1 cellular context compared by ENCODE assay signal in genomic region chr16:50323335-50324011, GRCh38.
TF ChIP-seq lines count a peak whose summit lies in the region.

No MANE protein-coding gene starts in this region.

TF ChIP-seq in K562, 482 proteins besides CTCF, POLR2A, EP300 and RAD21 (continued from another document and continues in another):
- TF ChIP-seq AFF1 (IDR thresholded peaks at IDR 0.05; ENCODE audit: low read depth in 1 of 2, partially characterized antibody in 2 of 2) (no peak), FOXJ3 (CRISPR knock-in tag; IDR thresholded peaks at IDR 0.05) (no peak), CBFA2T3 (IDR thresholded peaks at IDR 0.05) (peak; percentile 70), SAP30 (IDR thresholded peaks at IDR 0.05; ENCODE audit: borderline replicate concordance, insufficient read depth, low read depth, low read length, poor library complexity, severe bottlenecking) (no peak), TAL1 (IDR thresholded peaks at IDR 0.05) (peak; percentile 48), U2AF2 (optimal IDR thresholded peaks at IDR 0.05; ENCODE audit: low read depth, low read length) (no peak), ZNF57 (CRISPR knock-in tag; IDR thresholded peaks at IDR 0.05) (no peak), GATAD2B (IDR thresholded peaks at IDR 0.05; ENCODE audit: borderline replicate concordance) (no peak), NFATC3 (IDR thresholded peaks at IDR 0.05) (no peak), MEIS2 (IDR thresholded peaks at IDR 0.05; ENCODE audit: partially characterized antibody) (peak; percentile 95), ZNF384 (IDR thresholded peaks at IDR 0.05; ENCODE audit: low read depth, low read length) (no peak), EZH2 (IDR thresholded peaks at IDR 0.05; ENCODE audit: borderline replicate concordance, low read depth, low read length) (no peak), ZNF354B (CRISPR knock-in tag; IDR thresholded peaks at IDR 0.05) (no peak), BRF1 (IDR thresholded peaks at IDR 0.05; ENCODE audit: borderline replicate concordance, extremely low read depth, insufficient read length) (no peak), KLF1 (tag; IDR thresholded peaks at IDR 0.05) (no peak), TEAD1 (CRISPR knock-in tag; IDR thresholded peaks at IDR 0.05) (no peak), CBFA2T2 (conservative IDR thresholded peaks at IDR 0.05) (peak; percentile 40; the same call in 1 of the 2 replicates), TSHZ1 (CRISPR knock-in tag; IDR thresholded peaks at IDR 0.05) (no peak), RNF2 (IDR thresholded peaks at IDR 0.05) (no peak), POLR2G (IDR thresholded peaks at IDR 0.05; ENCODE audit: low read depth, low read length) (no peak), SIN3A (IDR thresholded peaks at IDR 0.05; ENCODE audit: borderline replicate concordance in 2 of 2, control insufficient read depth in 1 of 2, low read depth in 2 of 2, low read length in 2 of 2) (no peak), CHCHD3 (CRISPR knock-in tag; IDR thresholded peaks at IDR 0.05) (no peak), NR2C2 (CRISPR knock-in tag; IDR thresholded peaks at IDR 0.05) (no peak), NR2C2 (tag; IDR thresholded peaks at IDR 0.05) (no peak), SNRNP70 (optimal IDR thresholded peaks at IDR 0.05; ENCODE audit: low read depth, low read length) (no peak), ZNF561 (CRISPR knock-in tag; conservative IDR thresholded peaks at IDR 0.05) (no peak), FOXA1 (IDR thresholded peaks at IDR 0.05; ENCODE audit: borderline replicate concordance) (no peak), TARDBP (IDR thresholded peaks at IDR 0.05) (no peak), KAT8 (IDR thresholded peaks at IDR 0.05; ENCODE audit: low read depth) (no peak), HDAC2 (IDR thresholded peaks at IDR 0.05) (peak; percentile 25; the same call in 1 of the 2 replicates), E2F4 (CRISPR knock-in tag; IDR thresholded peaks at IDR 0.05; ENCODE audit: low read depth) (no peak), ZNF347 (CRISPR knock-in tag; IDR thresholded peaks at IDR 0.05; ENCODE audit: low read depth) (no peak), POLR2B (IDR thresholded peaks at IDR 0.05; ENCODE audit: low read depth, partially characterized antibody) (no peak), STAT6 (CRISPR knock-in tag; IDR thresholded peaks at IDR 0.05) (no peak), TEAD2 (tag; IDR thresholded peaks at IDR 0.05) (peak; percentile 8; the same call in 1 of the 2 replicates), ETV5 (CRISPR knock-in tag; IDR thresholded peaks at IDR 0.05; ENCODE audit: low read depth) (no peak), ARHGAP35 (IDR thresholded peaks at IDR 0.05; ENCODE audit: partially characterized antibody) (no peak), CCAR2 (IDR thresholded peaks at IDR 0.05; ENCODE audit: low read depth, low read length) (no peak), SRSF9 (IDR thresholded peaks at IDR 0.05; ENCODE audit: borderline replicate concordance, low read depth, low read length) (no peak), BCOR (IDR thresholded peaks at IDR 0.05) (no peak), MYBL2 (IDR thresholded peaks at IDR 0.05; ENCODE audit: low read depth) (no peak), MYBL2 (CRISPR knock-in tag; IDR thresholded peaks at IDR 0.05; ENCODE audit: borderline replicate concordance) (no peak), NR1H2 (CRISPR knock-in tag; IDR thresholded peaks at IDR 0.05) (no peak)
- TF ChIP-seq, protein P1, sequence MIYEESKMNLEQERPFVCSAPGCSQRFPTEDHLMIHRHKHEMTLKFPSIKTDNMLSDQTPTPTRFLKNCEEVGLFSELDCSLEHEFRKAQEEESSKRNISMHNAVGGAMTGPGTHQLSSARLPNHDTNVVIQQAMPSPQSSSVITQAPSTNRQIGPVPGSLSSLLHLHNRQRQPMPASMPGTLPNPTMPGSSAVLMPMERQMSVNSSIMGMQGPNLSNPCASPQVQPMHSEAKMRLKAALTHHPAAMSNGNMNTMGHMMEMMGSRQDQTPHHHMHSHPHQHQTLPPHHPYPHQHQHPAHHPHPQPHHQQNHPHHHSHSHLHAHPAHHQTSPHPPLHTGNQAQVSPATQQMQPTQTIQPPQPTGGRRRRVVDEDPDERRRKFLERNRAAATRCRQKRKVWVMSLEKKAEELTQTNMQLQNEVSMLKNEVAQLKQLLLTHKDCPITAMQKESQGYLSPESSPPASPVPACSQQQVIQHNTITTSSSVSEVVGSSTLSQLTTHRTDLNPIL (CRISPR knock-in tag; IDR thresholded peaks at IDR 0.05) = no peak
- TF ChIP-seq, protein P2, sequence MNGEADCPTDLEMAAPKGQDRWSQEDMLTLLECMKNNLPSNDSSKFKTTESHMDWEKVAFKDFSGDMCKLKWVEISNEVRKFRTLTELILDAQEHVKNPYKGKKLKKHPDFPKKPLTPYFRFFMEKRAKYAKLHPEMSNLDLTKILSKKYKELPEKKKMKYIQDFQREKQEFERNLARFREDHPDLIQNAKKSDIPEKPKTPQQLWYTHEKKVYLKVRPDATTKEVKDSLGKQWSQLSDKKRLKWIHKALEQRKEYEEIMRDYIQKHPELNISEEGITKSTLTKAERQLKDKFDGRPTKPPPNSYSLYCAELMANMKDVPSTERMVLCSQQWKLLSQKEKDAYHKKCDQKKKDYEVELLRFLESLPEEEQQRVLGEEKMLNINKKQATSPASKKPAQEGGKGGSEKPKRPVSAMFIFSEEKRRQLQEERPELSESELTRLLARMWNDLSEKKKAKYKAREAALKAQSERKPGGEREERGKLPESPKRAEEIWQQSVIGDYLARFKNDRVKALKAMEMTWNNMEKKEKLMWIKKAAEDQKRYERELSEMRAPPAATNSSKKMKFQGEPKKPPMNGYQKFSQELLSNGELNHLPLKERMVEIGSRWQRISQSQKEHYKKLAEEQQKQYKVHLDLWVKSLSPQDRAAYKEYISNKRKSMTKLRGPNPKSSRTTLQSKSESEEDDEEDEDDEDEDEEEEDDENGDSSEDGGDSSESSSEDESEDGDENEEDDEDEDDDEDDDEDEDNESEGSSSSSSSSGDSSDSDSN (IDR thresholded peaks at IDR 0.05; ENCODE audit: borderline replicate concordance in 1 of 2, low read depth in 2 of 2, low read length in 2 of 2) = no peak
- TF ChIP-seq, protein P3, sequence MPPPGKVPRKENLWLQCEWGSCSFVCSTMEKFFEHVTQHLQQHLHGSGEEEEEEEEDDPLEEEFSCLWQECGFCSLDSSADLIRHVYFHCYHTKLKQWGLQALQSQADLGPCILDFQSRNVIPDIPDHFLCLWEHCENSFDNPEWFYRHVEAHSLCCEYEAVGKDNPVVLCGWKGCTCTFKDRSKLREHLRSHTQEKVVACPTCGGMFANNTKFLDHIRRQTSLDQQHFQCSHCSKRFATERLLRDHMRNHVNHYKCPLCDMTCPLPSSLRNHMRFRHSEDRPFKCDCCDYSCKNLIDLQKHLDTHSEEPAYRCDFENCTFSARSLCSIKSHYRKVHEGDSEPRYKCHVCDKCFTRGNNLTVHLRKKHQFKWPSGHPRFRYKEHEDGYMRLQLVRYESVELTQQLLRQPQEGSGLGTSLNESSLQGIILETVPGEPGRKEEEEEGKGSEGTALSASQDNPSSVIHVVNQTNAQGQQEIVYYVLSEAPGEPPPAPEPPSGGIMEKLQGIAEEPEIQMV (tag; conservative IDR thresholded peaks at IDR 0.05; ENCODE audit: low read depth) = no peak
- TF ChIP-seq, protein P4, sequence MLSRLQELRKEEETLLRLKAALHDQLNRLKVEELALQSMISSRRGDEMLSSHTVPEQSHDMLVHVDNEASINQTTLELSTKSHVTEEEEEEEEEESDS (CRISPR knock-in tag; IDR thresholded peaks at IDR 0.05) = no peak
